ENCODE assay signal across 22 cellular contexts in the genomic region with DNA sequence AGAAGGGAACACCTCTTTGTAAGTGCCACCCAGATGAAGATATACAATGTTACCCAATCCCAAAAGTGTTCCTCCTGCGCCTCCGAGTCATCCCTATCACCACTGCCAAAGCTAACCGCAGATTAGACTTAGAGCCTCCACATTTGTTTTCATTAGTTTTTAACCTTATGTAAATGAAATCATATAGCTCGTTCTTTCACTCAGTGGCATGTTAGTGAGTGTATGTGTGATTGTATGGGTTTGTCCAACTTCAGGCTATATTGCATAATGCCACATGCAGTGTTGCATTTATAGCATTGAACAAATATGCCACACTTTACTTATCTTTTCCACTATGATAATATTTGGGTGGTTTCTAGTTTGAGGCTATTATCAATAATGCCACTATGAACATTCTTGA. TPM values are rescaled to one million over a fixed set of nuclear protein-coding genes. Genes with fewer than 3 reads are reported as not detected.
"Had no signal": no experiment of that assay in that cellular context is flagged by ENCODE, and none has a peak within 500 bp of the region (broad histone marks: within the 10 kb centered on the region; RNA-seq: fewer than 3 reads in every experiment).

No MANE protein-coding gene starts in this region.

- H3K9me3 Mint-ChIP-seq: stimulated activated naive B cell treated with anti-CD40 and anti-IgM and Interleukin-4, amounts not matched to agents 10 μg/mL and 1 μg/mL and 100 μg/mL, for 72 hours had no signal

- H3K27ac Mint-ChIP-seq: stimulated activated naive B cell treated with anti-CD40 and anti-IgM and Interleukin-4, amounts not matched to agents 10 μg/mL and 1 μg/mL and 100 μg/mL, for 72 hours had no signal

- H3K36me3 ChIP-seq: colonic mucosa, heart right ventricle, ovary, right atrium auricular region, sigmoid colon, stomach, thoracic aorta, transverse colon had no signal

- H3K9me3 ChIP-seq: colonic mucosa, heart right ventricle, ovary, right atrium auricular region, sigmoid colon, stomach, thoracic aorta, transverse colon had no signal

- H3K4me3 Mint-ChIP-seq: naive thymus-derived CD4-positive, alpha-beta T cell; neural crest cell; stimulated activated naive B cell treated with anti-CD40 and anti-IgM and Interleukin-4, amounts not matched to agents 10 μg/mL and 1 μg/mL and 100 μg/mL, for 72 hours had no signal

- H3K27me3 ChIP-seq: colonic mucosa, foreskin keratinocyte, ovary, right atrium auricular region, sigmoid colon, stomach, transverse colon had no signal

- H3K4me1 ChIP-seq: colonic mucosa, foreskin keratinocyte, sigmoid colon, transverse colon had no signal

- DNase-seq: colonic mucosa; dermis blood vessel endothelial cell; foreskin keratinocyte; heart right ventricle; hypothalamus; kidney glomerular epithelial cell; mammary epithelial cell; naive thymus-derived CD4-positive, alpha-beta T cell; ovary; sigmoid colon; stimulated activated CD4-positive, alpha-beta T cell treated with anti-CD3 and anti-CD28 coated beads, Interleukin-2, amount 100 ng/mL, for 24 hours; stimulated activated CD4-positive, alpha-beta T cell treated with anti-CD3 and anti-CD28 coated beads, Interleukin-4, amount 100 ng/mL, for 4 hours; stimulated activated naive B cell treated with anti-CD40 and anti-IgM and Interleukin-4, amounts not matched to agents 10 μg/mL and 1 μg/mL and 100 μg/mL, for 72 hours; stomach; substantia nigra; transverse colon had no signal

- H3K4me3 ChIP-seq: colonic mucosa, heart right ventricle, ovary, right atrium auricular region, sigmoid colon, skin epidermis, stomach, thoracic aorta, transverse colon had no signal

- H3K27me3 Mint-ChIP-seq: stimulated activated naive B cell treated with anti-CD40 and anti-IgM and Interleukin-4, amounts not matched to agents 10 μg/mL and 1 μg/mL and 100 μg/mL, for 72 hours had no signal

- H3K27ac ChIP-seq: colonic mucosa, foreskin keratinocyte, heart right ventricle, ovary, right atrium auricular region, sigmoid colon, skin epidermis, stomach, thoracic aorta, transverse colon had no signal

- H3K36me3 Mint-ChIP-seq: naive thymus-derived CD4-positive, alpha-beta T cell; stimulated activated naive B cell treated with anti-CD40 and anti-IgM and Interleukin-4, amounts not matched to agents 10 μg/mL and 1 μg/mL and 100 μg/mL, for 72 hours had no signal

- ATAC-seq: foreskin keratinocyte; heart right ventricle; left lobe of liver; naive thymus-derived CD4-positive, alpha-beta T cell; stimulated activated naive B cell treated with anti-CD40 and anti-IgM and Interleukin-4, amounts not matched to agents 10 μg/mL and 1 μg/mL and 100 μg/mL, for 72 hours had no signal

- H3K4me1 Mint-ChIP-seq: neural crest cell had no signal

RNA-seq across cellular contexts. Expression of a gene that starts 18.0 kb away (rescaled TPM):
- total RNA-seq: dermis blood vessel endothelial cell, left lobe of liver, ureter had no signal
